ENCODE assay signal across 3 cellular contexts in the genomic region with DNA sequence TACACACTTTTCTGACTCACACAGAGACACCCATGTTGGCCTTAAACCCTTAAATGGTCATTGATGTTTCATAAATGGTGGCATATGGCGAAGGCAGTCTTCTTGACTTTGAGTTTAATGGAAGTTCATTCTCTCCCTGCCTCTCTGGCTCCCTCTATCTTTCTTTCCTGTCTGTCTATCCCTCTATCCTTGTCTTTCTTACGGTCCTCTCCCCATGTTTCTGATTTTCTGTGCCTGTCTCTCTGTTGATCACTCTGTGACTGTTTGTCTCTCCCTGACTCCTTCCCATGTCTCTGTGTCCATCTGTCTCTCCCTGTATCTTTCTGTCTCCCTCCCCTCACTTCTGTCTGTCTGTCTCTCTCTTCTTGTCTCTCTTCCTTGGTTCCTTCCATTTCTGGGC.
TF ChIP-seq lines count a peak whose summit lies in the region.

No MANE protein-coding gene starts in this region.

TF ChIP-seq in SK-N-SH, 30 proteins besides CTCF, POLR2A, EP300 and RAD21 (continued from another document):
- TF ChIP-seq, protein P1, sequence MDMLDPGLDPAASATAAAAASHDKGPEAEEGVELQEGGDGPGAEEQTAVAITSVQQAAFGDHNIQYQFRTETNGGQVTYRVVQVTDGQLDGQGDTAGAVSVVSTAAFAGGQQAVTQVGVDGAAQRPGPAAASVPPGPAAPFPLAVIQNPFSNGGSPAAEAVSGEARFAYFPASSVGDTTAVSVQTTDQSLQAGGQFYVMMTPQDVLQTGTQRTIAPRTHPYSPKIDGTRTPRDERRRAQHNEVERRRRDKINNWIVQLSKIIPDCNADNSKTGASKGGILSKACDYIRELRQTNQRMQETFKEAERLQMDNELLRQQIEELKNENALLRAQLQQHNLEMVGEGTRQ (IDR thresholded peaks at IDR 0.05; ENCODE audit: borderline replicate concordance, low read depth, low read length), result no peak
- TF ChIP-seq, protein P2, sequence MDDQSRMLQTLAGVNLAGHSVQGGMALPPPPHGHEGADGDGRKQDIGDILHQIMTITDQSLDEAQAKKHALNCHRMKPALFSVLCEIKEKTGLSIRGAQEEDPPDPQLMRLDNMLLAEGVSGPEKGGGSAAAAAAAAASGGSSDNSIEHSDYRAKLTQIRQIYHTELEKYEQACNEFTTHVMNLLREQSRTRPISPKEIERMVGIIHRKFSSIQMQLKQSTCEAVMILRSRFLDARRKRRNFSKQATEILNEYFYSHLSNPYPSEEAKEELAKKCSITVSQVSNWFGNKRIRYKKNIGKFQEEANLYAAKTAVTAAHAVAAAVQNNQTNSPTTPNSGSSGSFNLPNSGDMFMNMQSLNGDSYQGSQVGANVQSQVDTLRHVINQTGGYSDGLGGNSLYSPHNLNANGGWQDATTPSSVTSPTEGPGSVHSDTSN (IDR thresholded peaks at IDR 0.05), result no peak

TF ChIP-seq in SK-N-SH treated with all-trans-retinoic acid at 6 μM for 48 hours, 23 proteins besides CTCF, POLR2A, EP300 and RAD21 (continued from another document):
- TF ChIP-seq ZFP30 (CRISPR knock-in tag; IDR thresholded peaks at IDR 0.05), result no peak
- TF ChIP-seq, protein P3, sequence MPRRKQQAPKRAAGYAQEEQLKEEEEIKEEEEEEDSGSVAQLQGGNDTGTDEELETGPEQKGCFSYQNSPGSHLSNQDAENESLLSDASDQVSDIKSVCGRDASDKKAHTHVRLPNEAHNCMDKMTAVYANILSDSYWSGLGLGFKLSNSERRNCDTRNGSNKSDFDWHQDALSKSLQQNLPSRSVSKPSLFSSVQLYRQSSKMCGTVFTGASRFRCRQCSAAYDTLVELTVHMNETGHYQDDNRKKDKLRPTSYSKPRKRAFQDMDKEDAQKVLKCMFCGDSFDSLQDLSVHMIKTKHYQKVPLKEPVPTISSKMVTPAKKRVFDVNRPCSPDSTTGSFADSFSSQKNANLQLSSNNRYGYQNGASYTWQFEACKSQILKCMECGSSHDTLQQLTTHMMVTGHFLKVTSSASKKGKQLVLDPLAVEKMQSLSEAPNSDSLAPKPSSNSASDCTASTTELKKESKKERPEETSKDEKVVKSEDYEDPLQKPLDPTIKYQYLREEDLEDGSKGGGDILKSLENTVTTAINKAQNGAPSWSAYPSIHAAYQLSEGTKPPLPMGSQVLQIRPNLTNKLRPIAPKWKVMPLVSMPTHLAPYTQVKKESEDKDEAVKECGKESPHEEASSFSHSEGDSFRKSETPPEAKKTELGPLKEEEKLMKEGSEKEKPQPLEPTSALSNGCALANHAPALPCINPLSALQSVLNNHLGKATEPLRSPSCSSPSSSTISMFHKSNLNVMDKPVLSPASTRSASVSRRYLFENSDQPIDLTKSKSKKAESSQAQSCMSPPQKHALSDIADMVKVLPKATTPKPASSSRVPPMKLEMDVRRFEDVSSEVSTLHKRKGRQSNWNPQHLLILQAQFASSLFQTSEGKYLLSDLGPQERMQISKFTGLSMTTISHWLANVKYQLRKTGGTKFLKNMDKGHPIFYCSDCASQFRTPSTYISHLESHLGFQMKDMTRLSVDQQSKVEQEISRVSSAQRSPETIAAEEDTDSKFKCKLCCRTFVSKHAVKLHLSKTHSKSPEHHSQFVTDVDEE (CRISPR knock-in tag; IDR thresholded peaks at IDR 0.05), result no peak
- no peak for TF ChIP-seq ZNF70 (CRISPR knock-in tag; IDR thresholded peaks at IDR 0.05)
- TF ChIP-seq BACH2 (CRISPR knock-in tag; IDR thresholded peaks at IDR 0.05; ENCODE audit: borderline replicate concordance), result no peak
- TF ChIP-seq ZNF565 (CRISPR knock-in tag; conservative IDR thresholded peaks at IDR 0.05; ENCODE audit: low read depth), result no peak
- no peak for TF ChIP-seq ARNTL (CRISPR knock-in tag; IDR thresholded peaks at IDR 0.05; ENCODE audit: borderline replicate concordance, low read depth)
- no peak for TF ChIP-seq ISL1 (CRISPR knock-in tag; IDR thresholded peaks at IDR 0.05)
- TF ChIP-seq RARB (CRISPR knock-in tag; IDR thresholded peaks at IDR 0.05), result no peak
- TF ChIP-seq PPARA (CRISPR knock-in tag; IDR thresholded peaks at IDR 0.05; ENCODE audit: borderline replicate concordance), result no peak
- TF ChIP-seq, protein P4, sequence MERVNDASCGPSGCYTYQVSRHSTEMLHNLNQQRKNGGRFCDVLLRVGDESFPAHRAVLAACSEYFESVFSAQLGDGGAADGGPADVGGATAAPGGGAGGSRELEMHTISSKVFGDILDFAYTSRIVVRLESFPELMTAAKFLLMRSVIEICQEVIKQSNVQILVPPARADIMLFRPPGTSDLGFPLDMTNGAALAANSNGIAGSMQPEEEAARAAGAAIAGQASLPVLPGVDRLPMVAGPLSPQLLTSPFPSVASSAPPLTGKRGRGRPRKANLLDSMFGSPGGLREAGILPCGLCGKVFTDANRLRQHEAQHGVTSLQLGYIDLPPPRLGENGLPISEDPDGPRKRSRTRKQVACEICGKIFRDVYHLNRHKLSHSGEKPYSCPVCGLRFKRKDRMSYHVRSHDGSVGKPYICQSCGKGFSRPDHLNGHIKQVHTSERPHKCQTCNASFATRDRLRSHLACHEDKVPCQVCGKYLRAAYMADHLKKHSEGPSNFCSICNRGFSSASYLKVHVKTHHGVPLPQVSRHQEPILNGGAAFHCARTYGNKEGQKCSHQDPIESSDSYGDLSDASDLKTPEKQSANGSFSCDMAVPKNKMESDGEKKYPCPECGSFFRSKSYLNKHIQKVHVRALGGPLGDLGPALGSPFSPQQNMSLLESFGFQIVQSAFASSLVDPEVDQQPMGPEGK (CRISPR knock-in tag; IDR thresholded peaks at IDR 0.05; ENCODE audit: borderline replicate concordance), result no peak

TF ChIP-seq in Ishikawa, 13 proteins besides CTCF, POLR2A, EP300 and RAD21 (continued from another document):
- TF ChIP-seq, protein P5, sequence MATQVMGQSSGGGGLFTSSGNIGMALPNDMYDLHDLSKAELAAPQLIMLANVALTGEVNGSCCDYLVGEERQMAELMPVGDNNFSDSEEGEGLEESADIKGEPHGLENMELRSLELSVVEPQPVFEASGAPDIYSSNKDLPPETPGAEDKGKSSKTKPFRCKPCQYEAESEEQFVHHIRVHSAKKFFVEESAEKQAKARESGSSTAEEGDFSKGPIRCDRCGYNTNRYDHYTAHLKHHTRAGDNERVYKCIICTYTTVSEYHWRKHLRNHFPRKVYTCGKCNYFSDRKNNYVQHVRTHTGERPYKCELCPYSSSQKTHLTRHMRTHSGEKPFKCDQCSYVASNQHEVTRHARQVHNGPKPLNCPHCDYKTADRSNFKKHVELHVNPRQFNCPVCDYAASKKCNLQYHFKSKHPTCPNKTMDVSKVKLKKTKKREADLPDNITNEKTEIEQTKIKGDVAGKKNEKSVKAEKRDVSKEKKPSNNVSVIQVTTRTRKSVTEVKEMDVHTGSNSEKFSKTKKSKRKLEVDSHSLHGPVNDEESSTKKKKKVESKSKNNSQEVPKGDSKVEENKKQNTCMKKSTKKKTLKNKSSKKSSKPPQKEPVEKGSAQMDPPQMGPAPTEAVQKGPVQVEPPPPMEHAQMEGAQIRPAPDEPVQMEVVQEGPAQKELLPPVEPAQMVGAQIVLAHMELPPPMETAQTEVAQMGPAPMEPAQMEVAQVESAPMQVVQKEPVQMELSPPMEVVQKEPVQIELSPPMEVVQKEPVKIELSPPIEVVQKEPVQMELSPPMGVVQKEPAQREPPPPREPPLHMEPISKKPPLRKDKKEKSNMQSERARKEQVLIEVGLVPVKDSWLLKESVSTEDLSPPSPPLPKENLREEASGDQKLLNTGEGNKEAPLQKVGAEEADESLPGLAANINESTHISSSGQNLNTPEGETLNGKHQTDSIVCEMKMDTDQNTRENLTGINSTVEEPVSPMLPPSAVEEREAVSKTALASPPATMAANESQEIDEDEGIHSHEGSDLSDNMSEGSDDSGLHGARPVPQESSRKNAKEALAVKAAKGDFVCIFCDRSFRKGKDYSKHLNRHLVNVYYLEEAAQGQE (IDR thresholded peaks at IDR 0.05; ENCODE audit: low read depth), result no peak
- no peak for TF ChIP-seq EGR1 (IDR thresholded peaks at IDR 0.05)
- no peak for TF ChIP-seq FOXM1 (IDR thresholded peaks at IDR 0.05; ENCODE audit: borderline replicate concordance, low read depth)
- TF ChIP-seq, protein P6, sequence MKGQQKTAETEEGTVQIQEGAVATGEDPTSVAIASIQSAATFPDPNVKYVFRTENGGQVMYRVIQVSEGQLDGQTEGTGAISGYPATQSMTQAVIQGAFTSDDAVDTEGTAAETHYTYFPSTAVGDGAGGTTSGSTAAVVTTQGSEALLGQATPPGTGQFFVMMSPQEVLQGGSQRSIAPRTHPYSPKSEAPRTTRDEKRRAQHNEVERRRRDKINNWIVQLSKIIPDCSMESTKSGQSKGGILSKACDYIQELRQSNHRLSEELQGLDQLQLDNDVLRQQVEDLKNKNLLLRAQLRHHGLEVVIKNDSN (IDR thresholded peaks at IDR 0.05), result no peak
- no peak for TF ChIP-seq NFIC (IDR thresholded peaks at IDR 0.05)
- TF ChIP-seq ZBTB7A (IDR thresholded peaks at IDR 0.05; ENCODE audit: low read depth), result no peak
- no peak for TF ChIP-seq TCF12 (IDR thresholded peaks at IDR 0.05; ENCODE audit: low read depth)
- TF ChIP-seq TEAD4 (IDR thresholded peaks at IDR 0.05), result no peak
- no peak for TF ChIP-seq CREB1 (IDR thresholded peaks at IDR 0.05; ENCODE audit: low read depth)
- no peak for TF ChIP-seq CEBPB (IDR thresholded peaks at IDR 0.05)
